In the genomic region with DNA sequence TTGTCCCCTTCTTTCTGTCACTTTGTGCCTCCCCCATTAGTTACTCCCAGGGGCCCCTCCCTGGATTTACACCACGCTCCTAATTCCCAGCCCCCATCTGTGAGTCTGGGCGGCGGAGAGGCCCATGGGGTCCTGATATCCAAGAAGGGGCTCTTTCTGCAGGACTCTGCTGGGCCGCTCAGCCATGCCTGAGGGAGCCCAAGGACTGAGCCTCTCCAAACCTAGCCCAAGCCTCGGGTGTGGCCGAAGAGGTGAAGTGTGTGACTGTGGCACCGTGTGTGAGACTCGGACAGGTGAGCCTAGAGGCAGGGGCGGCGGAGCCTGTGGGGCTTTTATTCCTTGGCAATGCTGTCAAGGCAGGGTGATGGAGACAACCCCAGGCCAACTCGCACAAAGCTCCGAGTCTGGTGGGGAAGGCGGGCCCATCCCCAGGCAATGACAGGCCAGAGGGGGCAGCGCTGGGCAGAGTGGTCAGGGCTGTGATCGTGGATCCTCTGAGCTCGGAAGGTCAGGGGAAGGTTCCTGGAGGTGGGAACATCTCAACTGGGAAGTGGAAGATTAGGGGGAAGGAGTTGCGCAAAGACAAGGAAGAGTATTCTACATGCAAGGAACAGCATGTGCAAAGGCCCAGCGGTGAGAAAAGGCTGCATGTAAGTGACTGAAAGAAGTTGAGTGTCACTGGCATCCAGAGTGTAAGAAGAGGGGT, we compare ENCODE assay signal across 8 cellular contexts. TPM values are rescaled to one million over a fixed set of nuclear protein-coding genes. Genes with fewer than 3 reads are reported as not detected.
A peak's percentile ranks its signal among the peaks of the same experiment; 100 is the strongest.
DNase-seq lines count a peak whose midpoint lies in the region; ATAC-seq lines count a peak whose summit lies in the region.

No MANE protein-coding gene starts in this region.

- peaks cover 0 to 2% (median 0%) of the 10 kb centered on the region in 7 donors for H3K9me3 Mint-ChIP-seq in naive B cell

- H3K36me3 Mint-ChIP-seq in naive B cell = peaks cover under 1 to 2% of the 10 kb centered on the region in 2 donors

- H3K4me1 Mint-ChIP-seq in naive B cell = peaks cover 35 to 48% (median 44%) of the 10 kb centered on the region in 3 donors

- H3K36me3 ChIP-seq in ectodermal cell (ENCODE audit: control insufficient read depth, insufficient read depth, low read length) = peaks cover 17% of the 10 kb centered on the region

- DNase-seq in G401 (ENCODE audit: low spot score) = peak; percentile 39
- DNase-seq in NCI-H2227 treated with DMSO at 0.1 percent for 48 hours (lab: John Stamatoyannopoulos, UW) = peak; percentile 87
- DNase-seq in naive B cell = no peak
- DNase-seq in activated effector memory CD4-positive, alpha-beta T cell treated with anti-CD3 and anti-CD28 coated beads, Interleukin-2, amount 50 U/mL, for 16 hours = no peak
- no peak for DNase-seq in epidermal melanocyte (ENCODE audit: insufficient read length, low spot score)

- peak overlapping the region; percentile 79 to 98 (median 90) for H3K4me3 Mint-ChIP-seq in naive B cell

- peak overlapping the region; percentile 91 for H3K4me3 ChIP-seq in ectodermal cell (ENCODE audit: insufficient read depth, low read depth, low read length)

- WGBS in ectodermal cell, 2 experiments = 21 to 22% methylated on average over 18 of the region's 18 CpGs

- H3K4me1 ChIP-seq in ectodermal cell (ENCODE audit: control insufficient read depth, insufficient read depth, low read length) = peaks cover 32% of the 10 kb centered on the region

- in situ Hi-C loops in G401 (cut with HindIII; ENCODE audit: low sequenced_read_pairs) = no loop called here

- H3K27me3 ChIP-seq in ectodermal cell (ENCODE audit: control insufficient read depth, insufficient read depth, low read length, poor library complexity, severe bottlenecking) = no peaks in the 10 kb centered on the region

- no peaks in the 10 kb centered on the region for H3K9me3 ChIP-seq in ectodermal cell (ENCODE audit: control insufficient read depth, low read length)

- H3K27me3 Mint-ChIP-seq in naive B cell = peaks cover 0 to 7% (median 0%) of the 10 kb centered on the region in 3 donors

- ATAC-seq in naive B cell (ENCODE audit: low read depth in 2 of 2) (no peak), GM21717 (IDR thresholded peaks at IDR 0.05; ENCODE audit: unreplicated experiment) (no peak), HG02970 (IDR thresholded peaks at IDR 0.05; ENCODE audit: low FRiP score, unreplicated experiment) (no peak)

- H3K27ac ChIP-seq in ectodermal cell (ENCODE audit: insufficient read depth, low read depth, low read length, poor library complexity, severe bottlenecking) = peak overlapping the region; percentile 85

- H3K27ac Mint-ChIP-seq in naive B cell = peak overlapping the region; percentile 85 to 98 (median 94)

RNA-seq across cellular contexts. Expression of a gene that starts 1.6 kb away (rescaled TPM):
- total RNA-seq in G401 (2014; rRNA removed; shearing (Covaris generic)) = 18.3 and 21.3 TPM in 2 replicates
- 87.4 TPM for polyA plus RNA-seq in ectodermal cell (2013, experiment 1 of 4)
- 90.8 TPM for polyA plus RNA-seq in ectodermal cell (2013, experiment 2 of 4)
- polyA plus RNA-seq in ectodermal cell (2013, experiment 3 of 4) = 60.9 TPM
- polyA plus RNA-seq in ectodermal cell (2013, experiment 4 of 4) = 71.0 TPM
- 1 to 10 TPM in 5 of 6 donors, not detected in 1; 2.5 to 8.3 (median 4.7) TPM for polyA plus RNA-seq in naive B cell (ENCODE audit: low read depth in 6 of 6)

RNA-seq across cellular contexts. Expression of a gene that starts 7.4 kb away (rescaled TPM):
- 1.1 and 1.9 TPM in 2 replicates for total RNA-seq in G401 (2014; rRNA removed; shearing (Covaris generic))
- polyA plus RNA-seq in ectodermal cell (2013, experiment 1 of 4) = 9.8 TPM
- 7.4 TPM for polyA plus RNA-seq in ectodermal cell (2013, experiment 2 of 4)
- 4.7 TPM for polyA plus RNA-seq in ectodermal cell (2013, experiment 3 of 4)
- polyA plus RNA-seq in ectodermal cell (2013, experiment 4 of 4) = 5.8 TPM
- polyA plus RNA-seq in naive B cell (ENCODE audit: low read depth in 6 of 6) = 100 to 1,000 TPM; 291 to 784 (median 445) TPM

RNA-seq across cellular contexts. Expression of a gene that starts 21.7 kb away (rescaled TPM):
- 167 and 180 TPM in 2 replicates for total RNA-seq in G401 (2014; rRNA removed; shearing (Covaris generic))
- 1,697 TPM for polyA plus RNA-seq in ectodermal cell (2013, experiment 1 of 4)
- polyA plus RNA-seq in ectodermal cell (2013, experiment 2 of 4) = 1,868 TPM
- 2,395 TPM for polyA plus RNA-seq in ectodermal cell (2013, experiment 3 of 4)
- polyA plus RNA-seq in ectodermal cell (2013, experiment 4 of 4) = 2,708 TPM
- polyA plus RNA-seq in naive B cell (ENCODE audit: low read depth in 6 of 6) = 1,000 to 10,000 TPM; 1,393 to 2,131 (median 1,793) TPM

RNA-seq across cellular contexts. Expression of a gene that starts 22.9 kb away (rescaled TPM):
- total RNA-seq in G401 (2014; rRNA removed; shearing (Covaris generic)) = 35.9 and 71.8 TPM in 2 replicates
- polyA plus RNA-seq in ectodermal cell (2013, experiment 1 of 4) = 34.2 TPM
- 36.8 TPM for polyA plus RNA-seq in ectodermal cell (2013, experiment 2 of 4)
- 27.1 TPM for polyA plus RNA-seq in ectodermal cell (2013, experiment 3 of 4)
- 29.6 TPM for polyA plus RNA-seq in ectodermal cell (2013, experiment 4 of 4)
- 10 to 100 TPM; 31.9 to 68.1 (median 57.5) TPM for polyA plus RNA-seq in naive B cell (ENCODE audit: low read depth in 6 of 6)

RNA-seq across cellular contexts. Expression of a gene that starts 23.1 kb away (rescaled TPM):
- 54.0 and 61.7 TPM in 2 replicates for total RNA-seq in G401 (2014; rRNA removed; shearing (Covaris generic))
- 41.0 TPM for polyA plus RNA-seq in ectodermal cell (2013, experiment 1 of 4)
- polyA plus RNA-seq in ectodermal cell (2013, experiment 2 of 4) = 38.9 TPM
- 32.5 TPM for polyA plus RNA-seq in ectodermal cell (2013, experiment 3 of 4)
- 38.7 TPM for polyA plus RNA-seq in ectodermal cell (2013, experiment 4 of 4)
- 10 to 100 TPM; 11.6 to 62.4 (median 41.0) TPM for polyA plus RNA-seq in naive B cell (ENCODE audit: low read depth in 6 of 6)

Comparison
In these comparisons a context has a peak if more than half of its experiments do, and no peak if none do; other contexts are left out.
1. DNase-seq: peak in G401 (single experiment) and NCI-H2227 treated with DMSO at 0.1 percent for 48 hours (single experiment); none in naive B cell (single experiment), activated effector memory CD4-positive, alpha-beta T cell treated with anti-CD3 and anti-CD28 coated beads, Interleukin-2, amount 50 U/mL, for 16 hours (single experiment) and epidermal melanocyte (single experiment).